9 cellular contexts compared by ENCODE assay signal in genomic region chr5:33890633-33891032, GRCh38. TPM values are rescaled to one million over a fixed set of nuclear protein-coding genes. Genes with fewer than 3 reads are reported as not detected.
DNase-seq lines count a peak whose midpoint lies in the region; FAIRE-seq lines count a peak whose summit lies in the region.
"Had no signal": no experiment of that assay in that cellular context is flagged by ENCODE, and none has a peak within 500 bp of the region (broad histone marks: within the 10 kb centered on the region; RNA-seq: fewer than 3 reads in every experiment).

No MANE protein-coding gene starts in this region.

- FAIRE-seq in GM19239 (lab: Jason Lieb, UNC) = no peak

- H3K4me1 ChIP-seq in HAP-1 = no peaks in the 10 kb centered on the region; the same call in 1 of the 2 replicates

- no peaks in the 10 kb centered on the region for H3K9me3 ChIP-seq in HAP-1

- peak overlapping the region in 6 of 21 experiments; percentile 15 to 77 (median 54) for H3K27ac ChIP-seq in skin epidermis

- in situ Hi-C loops in HAP-1 (cut with MboI; ENCODE audit: low sequenced_read_pairs) = no loop called here

- H3K4me3 ChIP-seq in skin epidermis (peak overlapping the region; percentile 12 to 36 (median 26)), HAP-1 (no peak overlapping the region)

- DNase-seq in GM19238 (ENCODE audit: insufficient read length, low spot score) (peak; percentile 32), RPMI7951 (ENCODE audit: low read depth) (peak; percentile 47), hepatic stellate cell (ENCODE audit: low spot score) (peak; percentile 57), SKM-1 (lab: John Stamatoyannopoulos, UW; ENCODE audit: unreplicated experiment) (no peak), midbrain (lab: John Stamatoyannopoulos, UW) (no peak), HAP-1 (ENCODE audit: low spot score in 2 of 2) (no peak), GM19239 (ENCODE audit: insufficient read length, low spot score) (no peak)
- DNase-seq: activated B cell treated with CpG ODN at 0.5 μM for 24 hours had no signal

- H3K27me3 ChIP-seq in HAP-1 (ENCODE audit: low read depth) = no peaks in the 10 kb centered on the region

- no peaks in the 10 kb centered on the region for H3K36me3 ChIP-seq in HAP-1 (replicated peaks)

RNA-seq across cellular contexts. Expression of gene ADAMTS12, which starts 1.2 kb away (rescaled TPM):
- 30.0 and 31.7 TPM in 2 replicates for total RNA-seq in RPMI7951 (2014; rRNA removed; shearing (Covaris generic))
- total RNA-seq: activated B cell treated with CpG ODN at 0.5 μM for 24 hours had no signal

RNA-seq across cellular contexts. Expression of gene RXFP3, which starts 45.6 kb away (rescaled TPM):
- not detected in 2 replicates for total RNA-seq in RPMI7951 (2014; rRNA removed; shearing (Covaris generic))
- total RNA-seq: activated B cell treated with CpG ODN at 0.5 μM for 24 hours had no signal

Comparison
In these comparisons a context has a peak if more than half of its experiments do, and no peak if none do; other contexts are left out.
1. DNase-seq: peak in GM19238 (single experiment), RPMI7951 (single experiment) and hepatic stellate cell (single experiment); none in SKM-1 (single experiment), midbrain (single experiment), HAP-1 (0 of 2) and GM19239 (single experiment).